ENCODE assay signal across 15 cellular contexts in genomic region chr11:37409124-37409523, GRCh38.
DNase-seq lines count a peak whose midpoint lies in the region; ATAC-seq and TF ChIP-seq lines count a peak whose summit lies in the region.
"Had no signal": no experiment of that assay in that cellular context is flagged by ENCODE, and none has a peak within 500 bp of the region (broad histone marks: within the 10 kb centered on the region; RNA-seq: fewer than 3 reads in every experiment).

No MANE protein-coding gene starts in this region.

- H3K27me3 ChIP-seq in RWPE2 (ENCODE audit: insufficient read depth, poor library complexity, severe bottlenecking) (no peaks in the 10 kb centered on the region), smooth muscle cell (ENCODE audit: low read depth) (no peaks in the 10 kb centered on the region), tibial nerve (no peaks in the 10 kb centered on the region)
- H3K27me3 ChIP-seq: BLaER1 treated with 17β-estradiol and CSF1 and Interleukin-3, amounts not matched to agents 10 nM and 100 nM; SJCRH30 had no signal

- H3K79me2 ChIP-seq in smooth muscle cell (ENCODE audit: low read depth) = no peaks in the 10 kb centered on the region

- no peak overlapping the region for H3K9ac ChIP-seq in smooth muscle cell (ENCODE audit: low read depth)
- H3K9ac ChIP-seq: BLaER1 treated with 17β-estradiol and CSF1 and Interleukin-3, amounts not matched to agents 10 nM and 100 nM had no signal

- DNase-seq in HS-5 (ENCODE audit: low read depth) = peak; percentile 52
- no peak for DNase-seq in RWPE2 (ENCODE audit: low spot score)
- DNase-seq in epithelial cell of esophagus (ENCODE audit: low read depth) = peak; percentile 49
- no peak for DNase-seq in smooth muscle cell (lab: John Stamatoyannopoulos, UW; ENCODE audit: unreplicated experiment)
- no peak for DNase-seq in tibial nerve (ENCODE audit: low spot score in 2 of 2)
- no peak for DNase-seq in NCI-H1105 treated with DMSO at 0.1 percent for 48 hours (lab: John Stamatoyannopoulos, UW)
- DNase-seq: DMS79, NCI-H1694 treated with DMSO at 0.1 percent for 48 hours, NCI-H2107, NCI-H524, SJCRH30 had no signal

- no peak overlapping the region for H3K4me2 ChIP-seq in smooth muscle cell
- H3K4me2 ChIP-seq: BLaER1 treated with 17β-estradiol and CSF1 and Interleukin-3, amounts not matched to agents 10 nM and 100 nM had no signal

- TF ChIP-seq POLR2A in tibial nerve (IDR thresholded peaks at IDR 0.05) = no peak

- no peaks in the 10 kb centered on the region for H3F3A ChIP-seq in smooth muscle cell (ENCODE audit: low read depth)

- H4K20me1 ChIP-seq in smooth muscle cell (ENCODE audit: low read depth) = no peaks in the 10 kb centered on the region
- H4K20me1 ChIP-seq: BLaER1 treated with 17β-estradiol and CSF1 and Interleukin-3, amounts not matched to agents 10 nM and 100 nM had no signal

- ATAC-seq in RWPE2 (ENCODE audit: low read depth) = peak; percentile 95
- no peak for ATAC-seq in GM21717 (IDR thresholded peaks at IDR 0.05; ENCODE audit: unreplicated experiment)

- TF ChIP-seq CTCF in RWPE2 (IDR thresholded peaks at IDR 0.05; ENCODE audit: poor library complexity, severe bottlenecking) = no peak
- no peak for TF ChIP-seq CTCF in epithelial cell of esophagus (IDR thresholded peaks at IDR 0.05; ENCODE audit: insufficient read depth, low read depth, low read length, missing control alignments)
- no peak for TF ChIP-seq CTCF in smooth muscle cell (IDR thresholded peaks at IDR 0.05; ENCODE audit: borderline replicate concordance, insufficient read depth, poor library complexity, severe bottlenecking)
- no peak for TF ChIP-seq CTCF in tibial nerve (IDR thresholded peaks at IDR 0.05)

- no peaks in the 10 kb centered on the region for H3K36me3 ChIP-seq in RWPE2 (ENCODE audit: low read depth)
- H3K36me3 ChIP-seq in smooth muscle cell (ENCODE audit: low read depth) = no peaks in the 10 kb centered on the region
- no peaks in the 10 kb centered on the region for H3K36me3 ChIP-seq in tibial nerve
- H3K36me3 ChIP-seq: BLaER1 treated with 17β-estradiol and CSF1 and Interleukin-3, amounts not matched to agents 10 nM and 100 nM; HAP-1; SJCRH30 had no signal

- H3K4me1 ChIP-seq in RWPE2 (ENCODE audit: insufficient read depth, poor library complexity, severe bottlenecking) = peaks cover 22% of the 10 kb centered on the region
- H3K4me1 ChIP-seq in smooth muscle cell (ENCODE audit: low read depth) = no peaks in the 10 kb centered on the region
- no peaks in the 10 kb centered on the region for H3K4me1 ChIP-seq in tibial nerve
- H3K4me1 ChIP-seq: BLaER1 treated with 17β-estradiol and CSF1 and Interleukin-3, amounts not matched to agents 10 nM and 100 nM; HAP-1; SJCRH30 had no signal

- no peaks in the 10 kb centered on the region for H3K9me3 ChIP-seq in RWPE2 (ENCODE audit: severe bottlenecking)
- no peaks in the 10 kb centered on the region for H3K9me3 ChIP-seq in smooth muscle cell (replicated peaks; ENCODE audit: low read depth)
- H3K9me3 ChIP-seq in tibial nerve = no peaks in the 10 kb centered on the region
- H3K9me3 ChIP-seq: HAP-1, SJCRH30 had no signal

- TF ChIP-seq EP300 in tibial nerve (IDR thresholded peaks at IDR 0.05) = no peak

- H3K4me3 ChIP-seq in RWPE2 (ENCODE audit: severe bottlenecking) (no peak overlapping the region), epithelial cell of esophagus (ENCODE audit: low read length) (no peak overlapping the region), smooth muscle cell (no peak overlapping the region), tibial nerve (no peak overlapping the region)
- H3K4me3 ChIP-seq: BLaER1 treated with 17β-estradiol and CSF1 and Interleukin-3, amounts not matched to agents 10 nM and 100 nM; HAP-1; SJCRH30 had no signal

- no peak overlapping the region for H2AFZ ChIP-seq in smooth muscle cell (ENCODE audit: low read depth)

- H3K27ac ChIP-seq in RWPE2 (ENCODE audit: poor library complexity, severe bottlenecking) (peak overlapping the region; percentile 76), smooth muscle cell (ENCODE audit: low read depth) (peak overlapping the region; percentile 7), tibial nerve (no peak overlapping the region)
- H3K27ac ChIP-seq: BLaER1 treated with 17β-estradiol and CSF1 and Interleukin-3, amounts not matched to agents 10 nM and 100 nM; HL-60; SJCRH30 had no signal

Comparison
In these comparisons a context has a peak if more than half of its experiments do, and no peak if none do; other contexts are left out.
1. DNase-seq: peak in HS-5 (single experiment) and epithelial cell of esophagus (single experiment); none in RWPE2 (single experiment), smooth muscle cell (single experiment), tibial nerve (0 of 2) and NCI-H1105 treated with DMSO at 0.1 percent for 48 hours (single experiment).
2. H3K27ac ChIP-seq: peak in RWPE2 (single experiment) and smooth muscle cell (single experiment); none in tibial nerve (0 of 4).